8 cellular contexts compared by ENCODE assay signal in the genomic region with DNA sequence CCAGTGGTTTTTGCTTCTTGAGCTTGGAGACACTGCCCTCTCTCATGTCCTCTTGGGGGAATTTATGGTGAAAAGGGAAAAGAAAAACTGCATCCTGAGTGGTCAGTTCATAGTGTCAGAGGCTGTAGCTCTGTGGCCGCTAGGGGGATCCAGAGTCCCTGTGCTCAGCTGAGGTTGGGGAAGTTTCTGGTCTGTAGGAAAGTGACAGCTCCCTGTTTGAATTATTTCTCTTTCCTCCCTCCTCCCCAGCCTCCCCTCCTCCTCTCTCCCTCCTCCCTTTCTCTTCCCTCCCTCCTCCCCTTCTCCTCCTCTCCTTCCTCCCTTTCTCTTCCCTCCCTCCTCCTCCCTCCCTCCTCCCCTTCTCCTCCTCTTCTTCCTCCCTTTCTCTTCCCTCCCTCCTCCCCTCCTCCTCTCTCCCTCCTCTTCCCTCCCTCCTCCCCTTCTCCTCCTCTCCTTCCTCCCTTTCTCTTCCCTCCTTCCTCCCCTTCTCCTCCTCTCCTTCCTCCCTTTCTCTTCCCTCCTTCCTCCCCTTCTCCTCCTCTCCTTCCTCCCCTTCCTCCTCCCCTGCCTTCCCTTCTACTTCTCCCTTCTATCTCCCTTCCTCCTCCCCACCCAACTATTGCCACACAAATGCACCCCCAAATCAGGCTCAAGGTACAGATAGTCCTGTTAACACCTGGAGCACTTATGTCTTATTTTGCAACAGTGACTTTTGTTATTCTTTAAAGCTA.
DNase-seq lines count a peak whose midpoint lies in the region; ATAC-seq and TF ChIP-seq lines count a peak whose summit lies in the region.

No MANE protein-coding gene starts in this region.

- CTCF ChIA-PET in AG04450 (lab: Charles Lee), result interaction anchor here (0.5 to 4.5 kb wide), 65 partner anchors 8 to 645 kb away, joined by 3 to 43 read pairs (median 4); a partner anchor contains a TSS
- CTCF ChIA-PET in activated CD4-positive, alpha-beta T cell treated with anti-CD3 and anti-CD28 coated beads, Interleukin-2, amount 10 ng/mL, durations not matched to agents 7 days and 5 days (lab: Charles Lee), result interaction anchor here (0.6 kb wide), 2 partner anchors 67 to 1541 kb away, joined by 3 to 5 read pairs; no protein-coding TSS in a partner anchor

- no peaks in the 10 kb centered on the region for H3K9me3 ChIP-seq in AG04450 (ENCODE audit: control insufficient read depth, insufficient read depth, low read length)
- H3K9me3 ChIP-seq in upper lobe of left lung, result no peaks in the 10 kb centered on the region

- DNase-seq in AG04450 (ENCODE audit: low read depth, low spot score) (peak; percentile 30), GM13977 (ENCODE audit: low spot score) (peak; percentile 65), NCI-H446 treated with DMSO at 0.1 percent for 48 hours (lab: John Stamatoyannopoulos, UW) (peak; percentile 68), fibroblast of gingiva (ENCODE audit: low read depth) (peak; percentile 37), natural killer cell (peak; percentile 20), upper lobe of left lung (peak in 1 of 2 donors; percentile 60)
- DNase-seq in activated CD4-positive, alpha-beta T cell treated with anti-CD3 and anti-CD28 coated beads, Interleukin-2, amount 10 ng/mL, durations not matched to agents 7 days and 5 days, result peak; percentile 48

- POLR2A ChIA-PET in AG04450 (lab: Yijun Ruan, JAX), result interaction anchor here (0.6 to 0.9 kb wide), 3 partner anchors 117 to 143 kb away, joined by 3 to 6 read pairs (median 5); no protein-coding TSS in a partner anchor
- POLR2A ChIA-PET in activated CD4-positive, alpha-beta T cell treated with anti-CD3 and anti-CD28 coated beads, Interleukin-2, amount 10 ng/mL, durations not matched to agents 7 days and 5 days (lab: Charles Lee), result no interaction called here

- H3K27ac ChIP-seq in AG04450 (ENCODE audit: low read depth, low read length) (no peak overlapping the region), upper lobe of left lung (no peak overlapping the region)

- H3K36me3 ChIP-seq in upper lobe of left lung, result no peaks in the 10 kb centered on the region

- intact Hi-C loops in natural killer cell (cut with micrococcal nuclease), result no loop called here

- no peak overlapping the region for H3K27ac Mint-ChIP-seq in activated CD4-positive, alpha-beta T cell treated with anti-CD3 and anti-CD28 coated beads, Interleukin-2, amount 10 ng/mL, durations not matched to agents 7 days and 5 days
- no peak overlapping the region for H3K27ac Mint-ChIP-seq in natural killer cell

- H3K4me1 ChIP-seq in upper lobe of left lung, result peaks cover 0 to 14% (median 7%) of the 10 kb centered on the region in 4 donors

- H3K4me3 ChIP-seq in AG04450 (ENCODE audit: low read depth, low read length) (no peak overlapping the region), upper lobe of left lung (no peak overlapping the region)

- 10 to 14% methylated on average over 1 of the region's 1 CpG for WGBS in upper lobe of left lung, 2 donors

- H3K9me3 Mint-ChIP-seq in activated CD4-positive, alpha-beta T cell treated with anti-CD3 and anti-CD28 coated beads, Interleukin-2, amount 10 ng/mL, durations not matched to agents 7 days and 5 days, result no peaks in the 10 kb centered on the region
- no peaks in the 10 kb centered on the region for H3K9me3 Mint-ChIP-seq in natural killer cell

- H3K4me1 Mint-ChIP-seq in activated CD4-positive, alpha-beta T cell treated with anti-CD3 and anti-CD28 coated beads, Interleukin-2, amount 10 ng/mL, durations not matched to agents 7 days and 5 days, result no peaks in the 10 kb centered on the region
- no peaks in the 10 kb centered on the region for H3K4me1 Mint-ChIP-seq in natural killer cell

- in situ Hi-C loops in GM13977 (cut with MboI; ENCODE audit: low pct_unique_long_range_greater_than_20kb, low sequenced_read_pairs, unreplicated experiment), result loop anchor here (25.0 kb wide), 1 partner anchor 650 kb away; no protein-coding TSS in a partner anchor

- no peak for TF ChIP-seq POLR2A in upper lobe of left lung (IDR thresholded peaks at IDR 0.05)

- H3K36me3 Mint-ChIP-seq in activated CD4-positive, alpha-beta T cell treated with anti-CD3 and anti-CD28 coated beads, Interleukin-2, amount 10 ng/mL, durations not matched to agents 7 days and 5 days (ENCODE audit: low read depth), result no peaks in the 10 kb centered on the region
- no peaks in the 10 kb centered on the region for H3K36me3 Mint-ChIP-seq in natural killer cell

- H3K27me3 ChIP-seq in AG04450 (ENCODE audit: control insufficient read depth, insufficient read depth, low read length) (peaks cover 7% of the 10 kb centered on the region), upper lobe of left lung (no peaks in the 10 kb centered on the region)

- peaks cover 10% of the 10 kb centered on the region for H3K27me3 Mint-ChIP-seq in activated CD4-positive, alpha-beta T cell treated with anti-CD3 and anti-CD28 coated beads, Interleukin-2, amount 10 ng/mL, durations not matched to agents 7 days and 5 days
- H3K27me3 Mint-ChIP-seq in natural killer cell (ENCODE audit: low read depth in 2 of 2), result peaks cover 16 to 31% of the 10 kb centered on the region in 2 donors

- no peak overlapping the region for H3K4me3 Mint-ChIP-seq in activated CD4-positive, alpha-beta T cell treated with anti-CD3 and anti-CD28 coated beads, Interleukin-2, amount 10 ng/mL, durations not matched to agents 7 days and 5 days
- no peak overlapping the region for H3K4me3 Mint-ChIP-seq in natural killer cell

- ATAC-seq in HG03280 (IDR thresholded peaks at IDR 0.05; ENCODE audit: unreplicated experiment) (peak; percentile 66), natural killer cell (peak; percentile 53 to 83 (median 64)), upper lobe of left lung (ENCODE audit: low FRiP score in 2 of 2) (peak; percentile 75 to 81)

- no peak for TF ChIP-seq EP300 in upper lobe of left lung (IDR thresholded peaks at IDR 0.05)

- TF ChIP-seq CTCF in AG04450 (IDR thresholded peaks at IDR 0.05; ENCODE audit: low read depth, low read length) (peak; percentile 99), GM13977 (IDR thresholded peaks at IDR 0.05; ENCODE audit: extremely low read depth, insufficient read depth, missing control alignments) (peak; percentile 91), natural killer cell (IDR thresholded peaks at IDR 0.05) (peak; percentile 58), upper lobe of left lung (IDR thresholded peaks at IDR 0.05) (peak; percentile 42 to 78 (median 58))
